Comparison of ENCODE assay signal across 22 cellular contexts in genomic region chr16:52501746-52502145, GRCh38. TPM values are rescaled to one million over a fixed set of nuclear protein-coding genes. Genes with fewer than 3 reads are reported as not detected.
"Had no signal": no experiment of that assay in that cellular context is flagged by ENCODE, and none has a peak within 500 bp of the region (broad histone marks: within the 10 kb centered on the region; RNA-seq: fewer than 3 reads in every experiment).

No MANE protein-coding gene starts in this region.

- H3K27me3 ChIP-seq: heart left ventricle, sigmoid colon had no signal

- H3K27me3 Mint-ChIP-seq: stimulated activated naive B cell treated with anti-CD40 and anti-IgM and Interleukin-4, amounts not matched to agents 10 μg/mL and 1 μg/mL and 100 μg/mL, for 72 hours had no signal

- H3K36me3 Mint-ChIP-seq: stimulated activated naive B cell treated with anti-CD40 and anti-IgM and Interleukin-4, amounts not matched to agents 10 μg/mL and 1 μg/mL and 100 μg/mL, for 72 hours had no signal

- H3K36me3 ChIP-seq: heart left ventricle, sigmoid colon had no signal

- H3K4me3 ChIP-seq: dorsolateral prefrontal cortex, heart left ventricle, sigmoid colon, skin epidermis had no signal

- H3K4me1 Mint-ChIP-seq: naive thymus-derived CD4-positive, alpha-beta T cell; stimulated activated naive B cell treated with anti-CD40 and anti-IgM and Interleukin-4, amounts not matched to agents 10 μg/mL and 1 μg/mL and 100 μg/mL, for 72 hours had no signal

- DNase-seq: cortex of kidney; dorsolateral prefrontal cortex; effector CD8-positive, alpha-beta T cell; heart left ventricle; hippocampal formation; islet precursor cell; mammary epithelial cell; naive thymus-derived CD4-positive, alpha-beta T cell; posterior cingulate gyrus; sigmoid colon; stimulated activated CD4-positive, alpha-beta T cell treated with anti-CD3 and anti-CD28 coated beads, Interleukin-2, amount 100 ng/mL, for 24 hours; stimulated activated CD4-positive, alpha-beta T cell treated with anti-CD3 and anti-CD28 coated beads, Interleukin-4, amount 100 ng/mL, for 4 hours; stimulated activated naive B cell treated with anti-CD40 and anti-IgM and Interleukin-4, amounts not matched to agents 10 μg/mL and 1 μg/mL and 100 μg/mL, for 72 hours; trophoblast cell had no signal

- H3K4me3 Mint-ChIP-seq: naive thymus-derived CD4-positive, alpha-beta T cell; stimulated activated naive B cell treated with anti-CD40 and anti-IgM and Interleukin-4, amounts not matched to agents 10 μg/mL and 1 μg/mL and 100 μg/mL, for 72 hours had no signal

- ATAC-seq: esophagus mucosa; heart left ventricle; left lobe of liver; naive thymus-derived CD4-positive, alpha-beta T cell; stimulated activated naive B cell treated with anti-CD40 and anti-IgM and Interleukin-4, amounts not matched to agents 10 μg/mL and 1 μg/mL and 100 μg/mL, for 72 hours had no signal

- H3K27ac Mint-ChIP-seq: naive thymus-derived CD4-positive, alpha-beta T cell; stimulated activated naive B cell treated with anti-CD40 and anti-IgM and Interleukin-4, amounts not matched to agents 10 μg/mL and 1 μg/mL and 100 μg/mL, for 72 hours had no signal

- H3K27ac ChIP-seq: dorsolateral prefrontal cortex, heart left ventricle, sigmoid colon, skin epidermis had no signal

RNA-seq across cellular contexts. Expression of gene TOX3, which starts 45.2 kb away (rescaled TPM):
- total RNA-seq: fibroblast of lung; glomerular endothelial cell; mesenteric fat pad; mononuclear cell; naive thymus-derived CD4-positive, alpha-beta T cell; pulmonary artery endothelial cell had no signal
- polyA plus RNA-seq: fibroblast of lung; heart left ventricle; mammary epithelial cell; naive thymus-derived CD4-positive, alpha-beta T cell had no signal
